In genomic region chr18:62525611-62526010, GRCh38 we compare ENCODE assay signal across 8 cellular contexts. TPM values are rescaled to one million over a fixed set of nuclear protein-coding genes. Genes with fewer than 3 reads are reported as not detected.
DNase-seq lines count a peak whose midpoint lies in the region; ATAC-seq and TF ChIP-seq lines count a peak whose summit lies in the region.

No MANE protein-coding gene starts in this region.

- H3K4me2 ChIP-seq in skeletal muscle satellite cell (ENCODE audit: low read length), result peak overlapping the region; percentile 100

- TF ChIP-seq CTCF in GM13977 (IDR thresholded peaks at IDR 0.05; ENCODE audit: extremely low read depth, insufficient read depth, missing control alignments) (no peak), Peyer's patch (IDR thresholded peaks at IDR 0.05) (no peak), fibroblast of mammary gland (conservative IDR thresholded peaks at IDR 0.05; ENCODE audit: control insufficient read depth, insufficient read depth, low read depth, low read length) (no peak)

- H3K4me1 ChIP-seq in Peyer's patch, result peaks cover 0 to 39% (median 8%) of the 10 kb centered on the region in 4 donors
- peaks cover 14% of the 10 kb centered on the region for H3K4me1 ChIP-seq in skeletal muscle satellite cell (ENCODE audit: control insufficient read depth, insufficient read depth, low read length)

- H3K9me3 ChIP-seq in Peyer's patch (no peaks in the 10 kb centered on the region), skeletal muscle satellite cell (replicated peaks; ENCODE audit: low read length) (no peaks in the 10 kb centered on the region)

- DNase-seq in GM13977 (ENCODE audit: low spot score) (peak; percentile 45), Peyer's patch (no peak), fibroblast of mammary gland (ENCODE audit: low read depth) (no peak), HPDE6-E6E7 (ENCODE audit: extremely low spot score) (no peak), DMS114 treated with DMSO at 0.1 percent for 48 hours (lab: John Stamatoyannopoulos, UW; ENCODE audit: unreplicated experiment) (no peak)

- H3K36me3 ChIP-seq in Peyer's patch (no peaks in the 10 kb centered on the region), skeletal muscle satellite cell (ENCODE audit: insufficient read depth, low read length) (no peaks in the 10 kb centered on the region)

- in situ Hi-C loops in GM13977 (cut with MboI; ENCODE audit: low pct_unique_long_range_greater_than_20kb, low sequenced_read_pairs, unreplicated experiment), result no loop called here

- H3K27ac ChIP-seq in Peyer's patch, result peak overlapping the region; percentile 95 to 100 (median 96)

- peak overlapping the region; percentile 95 for H3K9ac ChIP-seq in skeletal muscle satellite cell (ENCODE audit: low read depth, low read length)

- H3K27me3 ChIP-seq in Peyer's patch, result no peaks in the 10 kb centered on the region
- peaks cover 5% of the 10 kb centered on the region for H3K27me3 ChIP-seq in skeletal muscle satellite cell (ENCODE audit: control insufficient read depth, insufficient read depth, low read length)

- no peak for ATAC-seq in GM21515 (IDR thresholded peaks at IDR 0.05; ENCODE audit: unreplicated experiment)
- ATAC-seq in HG03108 (IDR thresholded peaks at IDR 0.05; ENCODE audit: unreplicated experiment), result no peak

- peak overlapping the region; percentile 76 to 89 (median 86) for H3K4me3 ChIP-seq in Peyer's patch
- H3K4me3 ChIP-seq in fibroblast of mammary gland (ENCODE audit: control insufficient read depth, low read depth, low read length), result peak overlapping the region; percentile 65
- H3K4me3 ChIP-seq in skeletal muscle satellite cell (ENCODE audit: low read length), result peak overlapping the region; percentile 96

- no peak for TF ChIP-seq POLR2A in Peyer's patch (IDR thresholded peaks at IDR 0.05)

RNA-seq across cellular contexts. Expression of gene ZCCHC2, which starts 2.8 kb away (rescaled TPM):
- 10 to 100 TPM; 35.6 to 54.5 (median 37.2) TPM for total RNA-seq in Peyer's patch
- 9.2 and 9.6 TPM in 2 replicates for total RNA-seq in skeletal muscle satellite cell (2012; rRNA removed)
